In the genomic region with DNA sequence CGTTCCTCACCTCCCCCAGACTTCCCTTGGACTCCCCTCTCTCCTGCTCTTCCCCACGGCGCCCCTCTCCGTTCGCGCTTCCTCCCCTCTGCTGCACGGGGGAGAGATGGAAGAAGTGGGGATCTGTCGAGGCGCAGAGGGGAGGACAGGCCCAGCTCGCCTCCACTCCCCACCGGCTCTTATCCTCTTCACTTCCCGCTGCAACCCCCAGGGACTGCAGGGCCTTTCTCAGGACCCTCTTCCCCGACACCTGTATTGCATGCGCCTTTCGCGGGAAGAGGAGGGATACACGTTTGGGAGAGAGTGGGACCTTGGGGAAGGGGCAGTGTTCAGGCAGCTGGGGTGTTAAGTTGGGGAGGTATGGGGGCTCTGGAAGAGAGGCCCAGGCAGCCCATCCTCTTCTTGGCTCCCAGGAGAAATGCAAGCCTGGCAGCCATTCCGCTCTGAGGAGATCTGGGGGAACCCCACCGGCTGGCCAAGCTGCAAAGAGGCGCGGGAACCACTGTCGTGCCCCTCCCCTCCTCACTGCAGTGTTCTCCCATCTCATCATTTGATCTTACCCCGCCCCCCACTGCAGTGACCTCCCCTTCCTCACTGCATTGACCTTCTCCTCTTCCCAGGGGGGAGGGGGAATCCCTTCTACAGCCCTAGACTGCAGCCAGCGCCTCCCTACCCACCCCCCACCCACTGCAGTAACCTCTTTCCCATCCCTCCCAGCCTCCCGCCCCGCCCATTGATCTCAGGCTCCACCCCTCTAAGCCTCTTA, we compare ENCODE assay signal across 6 cellular contexts. TPM values are rescaled to one million over a fixed set of nuclear protein-coding genes. Genes with fewer than 3 reads are reported as not detected.
DNase-seq lines count a peak whose midpoint lies in the region; ATAC-seq and TF ChIP-seq lines count a peak whose summit lies in the region.

No MANE protein-coding gene starts in this region.

- no peaks in the 10 kb centered on the region for H3K27me3 ChIP-seq in upper lobe of left lung

- intact Hi-C loops in left ventricle myocardium superior (cut with micrococcal nuclease): no loop called here

- H3K4me3 ChIP-seq in upper lobe of left lung: peak overlapping the region; percentile 69 to 81 (median 78)

- DNase-seq in GM10266 (ENCODE audit: extremely low spot score) (peak; percentile 78), OCI-M1 (lab: John Stamatoyannopoulos, UW) (peak; percentile 61), left ventricle myocardium superior (no peak), upper lobe of left lung (no peak), DMS79 treated with DMSO at 0.1 percent for 48 hours (lab: John Stamatoyannopoulos, UW) (no peak)

- ATAC-seq in left ventricle myocardium superior: peak; percentile 10
- ATAC-seq in upper lobe of left lung (ENCODE audit: low FRiP score in 2 of 2): peak in 1 of 2 donors; percentile 34
- no peak for ATAC-seq in GM19467 (IDR thresholded peaks at IDR 0.05; ENCODE audit: unreplicated experiment)

- H3K4me1 ChIP-seq in upper lobe of left lung: peaks cover 16 to 24% (median 17%) of the 10 kb centered on the region in 4 donors

- peak overlapping the region in 2 of 4 donors; percentile 79 to 82 for H3K27ac ChIP-seq in upper lobe of left lung

- peaks cover 0 to 25% (median 10%) of the 10 kb centered on the region in 4 donors for H3K36me3 ChIP-seq in upper lobe of left lung

- no peaks in the 10 kb centered on the region for H3K9me3 ChIP-seq in upper lobe of left lung

- TF ChIP-seq EP300 in upper lobe of left lung (IDR thresholded peaks at IDR 0.05): no peak

- no peak for TF ChIP-seq POLR2A in upper lobe of left lung (IDR thresholded peaks at IDR 0.05)

- TF ChIP-seq CTCF in GM10266 (IDR thresholded peaks at IDR 0.05; ENCODE audit: control insufficient read depth, insufficient read depth, low read depth, missing control alignments): no peak
- no peak for TF ChIP-seq CTCF in upper lobe of left lung (IDR thresholded peaks at IDR 0.05)

- 27 to 33% methylated on average over 25 of the region's 26 CpGs for WGBS in upper lobe of left lung, 2 donors

RNA-seq across cellular contexts. Expression of gene ENO2, which starts 0.8 kb away (rescaled TPM):
- 12.0 TPM for total RNA-seq in left ventricle myocardium superior
- 10 to 100 TPM; 33.4 to 44.0 (median 40.7) TPM for total RNA-seq in upper lobe of left lung

RNA-seq across cellular contexts. Expression of gene LRRC23, which starts 10.6 kb away (rescaled TPM):
- total RNA-seq in left ventricle myocardium superior (7.7 TPM), upper lobe of left lung (10 to 100 TPM; 12.0 to 83.2 (median 29.1) TPM)

RNA-seq across cellular contexts. Expression of gene ATN1, which starts 12.6 kb away (rescaled TPM):
- total RNA-seq in left ventricle myocardium superior (83.1 TPM), upper lobe of left lung (100 to 1,000 TPM in 4 of 6 donors, 10 to 100 TPM in 2; 74.7 to 321 (median 133) TPM)

RNA-seq across cellular contexts. Expression of gene RNU7-1, which starts 28.4 kb away (rescaled TPM):
- total RNA-seq in left ventricle myocardium superior (not detected), upper lobe of left lung (not detected)

RNA-seq across cellular contexts. Expression of gene C12orf57, which starts 28.6 kb away (rescaled TPM):
- 238 TPM for total RNA-seq in left ventricle myocardium superior
- total RNA-seq in upper lobe of left lung: 100 to 1,000 TPM in 5 of 6 donors, 10 to 100 TPM in 1; 83.8 to 291 (median 179) TPM

Comparison
In these comparisons a context has a peak if more than half of its experiments do, and no peak if none do; other contexts are left out.
1. DNase-seq: peak in GM10266 (single experiment) and OCI-M1 (single experiment); none in left ventricle myocardium superior (single experiment), upper lobe of left lung (0 of 2) and DMS79 treated with DMSO at 0.1 percent for 48 hours (single experiment).